ENCODE assay signal across 8 cellular contexts in genomic region chrX:57137071-57137470, GRCh38. TPM values are rescaled to one million over a fixed set of nuclear protein-coding genes. Genes with fewer than 3 reads are reported as not detected.
DNase-seq lines count a peak whose midpoint lies in the region; ATAC-seq and TF ChIP-seq lines count a peak whose summit lies in the region.
"Not testable (repeated sequence)": the region's sequence is repeated elsewhere in the genome, so short reads cannot be mapped to it uniquely, and the experiment has no call there.

Gene SPIN2A (minus strand): TSS chrX:57137397. CDS start chrX:57136597, 800 bp downstream.

- TF ChIP-seq CTCF in A673 (conservative IDR thresholded peaks at IDR 0.05; ENCODE audit: low read depth, low read length); brain (conservative IDR thresholded peaks at IDR 0.05); fibroblast of mammary gland (conservative IDR thresholded peaks at IDR 0.05; ENCODE audit: control insufficient read depth, insufficient read depth, low read depth, low read length); nephron (IDR thresholded peaks at IDR 0.05; ENCODE audit: unreplicated experiment in 3 of 3); sigmoid colon (IDR thresholded peaks at IDR 0.05): not testable (repeated sequence)
- peak in 1 of 2 experiments; percentile 20; a peak in 1 of 4 replicates for TF ChIP-seq CTCF in GM23338 (conservative IDR thresholded peaks at IDR 0.05; ENCODE audit: low read depth in 2 of 2)

- peak; percentile 89 for ATAC-seq in GM23338

- not testable (repeated sequence) for H3K79me2 ChIP-seq in GM23338 (replicated peaks; ENCODE audit: insufficient read depth)

- not testable (repeated sequence) for H3K27ac ChIP-seq in A673 (ENCODE audit: low read depth, low read length, poor library complexity, severe bottlenecking); sigmoid colon
- H3K27ac ChIP-seq in GM23338 (ENCODE audit: low read depth) = peak within 1 kb of the TSS; percentile 72; the same call in 1 of the 2 replicates

- not testable (repeated sequence) for H4K20me1 ChIP-seq in GM23338 (replicated peaks; ENCODE audit: insufficient read depth)

- H3K4me1 Mint-ChIP-seq in GM23338 = peaks cover 16% of the 10 kb centered on the region
- peaks cover 11% of the 10 kb centered on the region for H3K4me1 Mint-ChIP-seq in brain
- peaks cover 11% of the 10 kb centered on the region for H3K4me1 Mint-ChIP-seq in nephron

- TF ChIP-seq POLR2A in sigmoid colon (IDR thresholded peaks at IDR 0.05) = not testable (repeated sequence)

- H3K27me3 ChIP-seq in A673 (replicated peaks; ENCODE audit: insufficient read depth, low read depth, low read length, poor library complexity); GM23338 (ENCODE audit: insufficient read depth); sigmoid colon: not testable (repeated sequence)

- peak within 1 kb of the TSS; percentile 73 for H3K4me2 ChIP-seq in GM23338

- POLR2A ChIA-PET in A673 (lab: Charles Lee; ENCODE audit: low non-redundant PET) = not testable (repeated sequence)

- H3K4me3 ChIP-seq in A673 (ENCODE audit: low read depth, low read length, poor library complexity, severe bottlenecking) (peak within 1 kb of the TSS; percentile 31), GM23338 (peak within 1 kb of the TSS; percentile 51), iPS-11a (ENCODE audit: low read depth, low read length) (peak within 1 kb of the TSS; percentile 24), sigmoid colon (peak within 1 kb of the TSS in 3 of 4 donors; percentile 21 to 34 (median 33))
- H3K4me3 ChIP-seq in fibroblast of mammary gland (ENCODE audit: control insufficient read depth, low read depth, low read length) = not testable (repeated sequence)

- CTCF ChIA-PET in A673 (lab: Charles Lee) = not testable (repeated sequence)

- 58 to 82% methylated on average over 27 of the region's 27 CpGs for WGBS in sigmoid colon, 2 donors

- H3K36me3 ChIP-seq in A673 (ENCODE audit: insufficient read depth, low read length, poor library complexity, severe bottlenecking); GM23338 (ENCODE audit: insufficient read depth); sigmoid colon: not testable (repeated sequence)

- DNase-seq in A673 (ENCODE audit: low spot score) (peak; percentile 11), GM23338 (ENCODE audit: low spot score) (peak; percentile 72), NCI-H2227 treated with DMSO at 0.1 percent for 48 hours (lab: John Stamatoyannopoulos, UW) (peak; percentile 60), fibroblast of mammary gland (ENCODE audit: low read depth) (peak; percentile 13), sigmoid colon (peak; percentile 62)

- H3K27me3 Mint-ChIP-seq in GM23338 (ENCODE audit: insufficient read depth, low read depth, poor library complexity); brain; nephron (ENCODE audit: low read depth): not testable (repeated sequence)

- not testable (repeated sequence) for H3K9me3 Mint-ChIP-seq in GM23338, brain, nephron

- not testable (repeated sequence) for TF ChIP-seq EP300 in sigmoid colon (IDR thresholded peaks at IDR 0.05)

- H2AFZ ChIP-seq in GM23338 = not testable (repeated sequence)

- not testable (repeated sequence) for H3K9me2 ChIP-seq in GM23338 (ENCODE audit: insufficient read depth)

- not testable (repeated sequence) for H3K4me1 ChIP-seq in A673 (ENCODE audit: insufficient read depth, low read length, poor library complexity, severe bottlenecking); GM23338 (ENCODE audit: insufficient read depth); sigmoid colon

- H3K27ac Mint-ChIP-seq in GM23338 (peak within 1 kb of the TSS; percentile 90), brain (peak within 1 kb of the TSS in 3 of 5 experiments; percentile 61 to 93 (median 75)), nephron (peak within 1 kb of the TSS; percentile 89 to 98 (median 89))

- intact Hi-C loops in A673 (cut with micrococcal nuclease; ENCODE audit: unreplicated experiment); sigmoid colon (cut with DNase I): not testable (repeated sequence)

- not testable (repeated sequence) for BruUV-seq in A673 (replicated peaks; lab: Mats Ljungman, UMichigan)

- peaks cover 12% of the 10 kb centered on the region for H3K36me3 Mint-ChIP-seq in GM23338 (ENCODE audit: low read depth)
- not testable (repeated sequence) for H3K36me3 Mint-ChIP-seq in brain; nephron (ENCODE audit: low read depth)

- H3F3A ChIP-seq in GM23338 (replicated peaks; ENCODE audit: low read depth) = not testable (repeated sequence)

- H3K4me3 Mint-ChIP-seq in GM23338 (peak within 1 kb of the TSS; percentile 75), brain (peak within 1 kb of the TSS; percentile 60 to 81 (median 76)), nephron (peak within 1 kb of the TSS; percentile 85 to 87 (median 85))

- H3K9me3 ChIP-seq in A673 (ENCODE audit: low read depth, low read length, poor library complexity, severe bottlenecking); sigmoid colon: not testable (repeated sequence)

RNA-seq across cellular contexts. Expression of gene SPIN2A, which starts in this region (rescaled TPM):
- 3.4 and 3.7 TPM in 2 replicates for total RNA-seq in A673 (2021)
- 1.4 and 2.6 TPM in 2 replicates for total RNA-seq in GM23338 (2014; rRNA removed; shearing (Covaris generic))
- 3.5 and 5.2 TPM in 2 replicates for polyA plus RNA-seq in GM23338 (2016; fragmentation: Nextera tagmentation; extraction: Ambion mirVana)
- 0.73 TPM for polyA plus RNA-seq in brain (ENCODE audit: insufficient read depth, low read depth, low replicate concordance)
- 1 to 10 TPM in 1 of 4 donors, not detected in 3; 1.4 TPM for total RNA-seq in sigmoid colon
- polyA plus RNA-seq in sigmoid colon = under 1 TPM in 1 of 3 donors, not detected in 2; 0.60 TPM

Comparison
In these comparisons a context has a peak if more than half of its experiments do, and no peak if none do; other contexts are left out.
1. DNase-seq: peak in every context shown above with its lines; median percentile 72 in GM23338; 62 in sigmoid colon; 60 in NCI-H2227 treated with DMSO at 0.1 percent for 48 hours; 13 in fibroblast of mammary gland; 11 in A673.